ENCODE assay signal across 19 cellular contexts in genomic region chr13:64078480-64078936, GRCh38.
DNase-seq lines count a peak whose midpoint lies in the region; ATAC-seq, FAIRE-seq and TF ChIP-seq lines count a peak whose summit lies in the region.
"Had no signal": no experiment of that assay in that cellular context is flagged by ENCODE, and none has a peak within 500 bp of the region (broad histone marks: within the 10 kb centered on the region; RNA-seq: fewer than 3 reads in every experiment).

No MANE protein-coding gene starts in this region.

- H4K8ac ChIP-seq in IMR-90 (ENCODE audit: low read depth in 2 of 2, low read length in 2 of 2), result no peak overlapping the region

- no peaks in the 10 kb centered on the region for H3K9me1 ChIP-seq in IMR-90 (ENCODE audit: insufficient read depth, low read length)

- POLR2A ChIA-PET in IMR-90 (lab: Charles Lee; ENCODE audit: unreplicated experiment), result no interaction called here

- no peak for TF ChIP-seq CTCF in IMR-90 (conservative IDR thresholded peaks at IDR 0.05; ENCODE audit: low read depth, low read length)

- no peak overlapping the region for H4K91ac ChIP-seq in IMR-90 (ENCODE audit: insufficient read depth, low read depth, low read length)

- H2BK120ac ChIP-seq in IMR-90 (ENCODE audit: low read depth, low read length), result no peak overlapping the region

- H2AK5ac ChIP-seq in IMR-90 (ENCODE audit: low read depth, low read length), result no peak overlapping the region

- H2BK15ac ChIP-seq in IMR-90 (ENCODE audit: low read depth, low read length), result no peak overlapping the region

- no peak overlapping the region for H3K4me3 ChIP-seq in IMR-90 (ENCODE audit: insufficient read depth, low read depth, low read length)
- H3K4me3 ChIP-seq: lung, mucosa of descending colon, SK-N-MC, thyroid gland had no signal

- intact Hi-C loops in IMR-90 (cut with micrococcal nuclease), result no loop called here
- intact Hi-C loops in posterior vena cava (cut with DNase I), result no loop called here

- no peak overlapping the region for H2AK9ac ChIP-seq in IMR-90 (replicated peaks; ENCODE audit: low read depth, low read length, poor library complexity)

- H3K27me3 ChIP-seq in IMR-90 (ENCODE audit: control insufficient read depth, insufficient read depth, low read length), result no peaks in the 10 kb centered on the region
- H3K27me3 ChIP-seq: thyroid gland had no signal

- DNase-seq in H54 (ENCODE audit: insufficient read length, low spot score), result peak; percentile 5
- no peak for DNase-seq in IMR-90
- peak; percentile 34 to 35 for DNase-seq in SHP77 (lab: John Stamatoyannopoulos, UW)
- DNase-seq in posterior vena cava (ENCODE audit: low spot score), result peak; percentile 64
- DNase-seq in SW480 (ENCODE audit: low spot score), result no peak
- no peak for DNase-seq in NAMALWA (ENCODE audit: low spot score)
- DNase-seq in NCI-H748 treated with DMSO at 0.1 percent for 48 hours (lab: John Stamatoyannopoulos, UW), result no peak
- DNase-seq: activated CD4-positive, alpha-beta T cell treated with anti-CD3 and anti-CD28 coated beads, Interleukin-2, amount 50 U/mL, for 1 hour; central memory CD4-positive, alpha-beta T cell; islet precursor cell; KG1; NCI-H2081; thyroid gland; WERI-Rb-1 had no signal

- no peak for TF ChIP-seq RAD21 in IMR-90 (IDR thresholded peaks at IDR 0.05; ENCODE audit: low read length)

- no peak for ATAC-seq in IMR-90 (ENCODE audit: low read depth)
- ATAC-seq: mucosa of descending colon had no signal

- no peak for FAIRE-seq in H54 (lab: Jason Lieb, UNC)
- FAIRE-seq: RCC 7860 had no signal

- TF ChIP-seq POLR2A in H54 (IDR thresholded peaks at IDR 0.05; ENCODE audit: low read depth, low read length), result no peak
- TF ChIP-seq POLR2A in IMR-90 (IDR thresholded peaks at IDR 0.05; ENCODE audit: low read depth, low read length), result no peak

- H3K79me1 ChIP-seq in IMR-90 (ENCODE audit: low read depth in 1 of 2, low read length in 2 of 2), result no peaks in the 10 kb centered on the region

- H3K9ac ChIP-seq in IMR-90 (ENCODE audit: low read depth, low read length), result no peak overlapping the region
- H3K9ac ChIP-seq: parathyroid adenoma had no signal

- no peak overlapping the region for H3K18ac ChIP-seq in IMR-90 (ENCODE audit: low read depth, low read length)

- WGBS in IMR-90 (ENCODE audit: extremely low coverage in 2 of 2, insufficient read length in 1 of 2), 2 experiments, result 96% methylated on average over 14 of the region's 22 CpGs; no CpG with 5 or more reads in 1 of the 2 experiments

- no peak overlapping the region for H3K23ac ChIP-seq in IMR-90 (ENCODE audit: low read depth, low read length)

- no peak overlapping the region for H2BK5ac ChIP-seq in IMR-90 (ENCODE audit: low read depth, low read length, poor library complexity, severe bottlenecking)

- H3K56ac ChIP-seq in IMR-90 (ENCODE audit: extremely low read depth, insufficient read depth, low read length), result no peak overlapping the region

- in situ Hi-C loops in IMR-90 (cut with MboI; ENCODE audit: low sequenced_read_pairs), result no loop called here

- H2BK20ac ChIP-seq in IMR-90 (ENCODE audit: low read depth, low read length), result no peak overlapping the region

- no peaks in the 10 kb centered on the region for H4K20me1 ChIP-seq in IMR-90 (ENCODE audit: insufficient read depth, low read length)

- H4K5ac ChIP-seq in IMR-90 (ENCODE audit: low read depth, low read length), result no peak overlapping the region

- dilution Hi-C loops in IMR-90 (cut with HindIII; ENCODE audit: low sequenced_read_pairs, unreplicated experiment), result no loop called here

- no peak overlapping the region for H3K14ac ChIP-seq in IMR-90 (replicated peaks; ENCODE audit: low read depth, low read length)

- BruUV-seq in IMR-90 (replicated peaks; lab: Mats Ljungman, UMichigan), result no TSS peak

- H2AFZ ChIP-seq in IMR-90 (replicated peaks; ENCODE audit: low read length, poor library complexity), result peak overlapping the region; percentile 41
- H2AFZ ChIP-seq: parathyroid adenoma had no signal

- no peak overlapping the region for H3K4me2 ChIP-seq in IMR-90 (ENCODE audit: low read depth, low read length)

- H3K4ac ChIP-seq in IMR-90 (ENCODE audit: low read depth, low read length), result no peak overlapping the region

- H3K27ac ChIP-seq in IMR-90 (ENCODE audit: insufficient read depth, low read length), result no peak overlapping the region
- H3K27ac ChIP-seq: parathyroid adenoma, SK-N-MC, thyroid gland, WERI-Rb-1 had no signal

- no peaks in the 10 kb centered on the region for H3K4me1 ChIP-seq in IMR-90 (ENCODE audit: control insufficient read depth, insufficient read depth, low read length)
- H3K4me1 ChIP-seq: parathyroid adenoma, thyroid gland had no signal

- CTCF ChIA-PET in IMR-90 (lab: Yijun Ruan, JAX), result no interaction called here

- H3K36me3 ChIP-seq in IMR-90 (ENCODE audit: control insufficient read depth, insufficient read depth, low read length), result no peaks in the 10 kb centered on the region
- H3K36me3 ChIP-seq: thyroid gland, WERI-Rb-1 had no signal

- H3K9me3 ChIP-seq in IMR-90 (ENCODE audit: control insufficient read depth, insufficient read depth, low read length), result no peaks in the 10 kb centered on the region
- H3K9me3 ChIP-seq: thyroid gland had no signal

TF ChIP-seq in IMR-90, 13 proteins besides CTCF, POLR2A, EP300 and RAD21:
- no peak for TF ChIP-seq CEBPB (IDR thresholded peaks at IDR 0.05; ENCODE audit: low read depth, low read length)
- TF ChIP-seq MXI1 (IDR thresholded peaks at IDR 0.05; ENCODE audit: borderline replicate concordance, low read depth, low read length), result no peak
- TF ChIP-seq FOS (IDR thresholded peaks at IDR 0.05; ENCODE audit: low read depth, low read length), result no peak
- TF ChIP-seq ELK1 (IDR thresholded peaks at IDR 0.05; ENCODE audit: borderline replicate concordance, low read depth, low read length), result no peak
TF ChIP-seq in IMR-90: peak in this region for 0.

Comparison
In these comparisons a context has a peak if more than half of its experiments do, and no peak if none do; other contexts are left out.
1. DNase-seq: peak in H54 (single experiment), SHP77 (2 of 2) and posterior vena cava (single experiment); none in IMR-90 (single experiment), SW480 (single experiment), NAMALWA (single experiment) and NCI-H748 treated with DMSO at 0.1 percent for 48 hours (single experiment).